In genomic region chr1:1146596-1146995, GRCh38 we compare ENCODE assay signal across 17 cellular contexts. TPM values are rescaled to one million over a fixed set of nuclear protein-coding genes. Genes with fewer than 3 reads are reported as not detected.
"Had no signal": no experiment of that assay in that cellular context is flagged by ENCODE, and none has a peak within 500 bp of the region (broad histone marks: within the 10 kb centered on the region; RNA-seq: fewer than 3 reads in every experiment).

No MANE protein-coding gene starts in this region.

- H3K36me3 ChIP-seq: colonic mucosa, tibial nerve, uterus had no signal

- DNase-seq: activated CD4-positive, alpha-beta T cell treated with anti-CD3 and anti-CD28 coated beads for 1 hour; activated CD8-positive, alpha-beta memory T cell treated with anti-CD3 and anti-CD28 coated beads, Interleukin-2, amount 50 U/mL, for 48 hours; amygdala; central memory CD4-positive, alpha-beta T cell; colonic mucosa; occipital lobe; stimulated activated CD4-positive, alpha-beta T cell treated with anti-CD3 and anti-CD28 coated beads, Interleukin-2, amount 100 ng/mL, for 48 hours; stimulated activated naive CD4-positive, alpha-beta T cell; substantia nigra; SW 1271; T1000; uterus had no signal

- FAIRE-seq: islet of Langerhans had no signal

- H3K4me3 ChIP-seq: colonic mucosa, tibial nerve, uterus had no signal

- ATAC-seq: esophagus mucosa had no signal

- H3K9me3 ChIP-seq: colonic mucosa, tibial nerve, uterus had no signal

- H3K27ac ChIP-seq: colonic mucosa, tibial nerve, uterus had no signal

- H3K4me1 ChIP-seq: uterus had no signal

- H3K27me3 ChIP-seq: colonic mucosa, uterus had no signal

RNA-seq across cellular contexts. Expression of gene TTLL10, which starts 27.1 kb away (rescaled TPM):
- total RNA-seq: lung microvascular endothelial cell, occipital lobe, skeletal muscle tissue, tibial nerve had no signal

RNA-seq across cellular contexts. Expression of gene TNFRSF18, which starts 59.8 kb away (rescaled TPM):
- total RNA-seq: occipital lobe had no signal
